8 cellular contexts compared by ENCODE assay signal in the genomic region with DNA sequence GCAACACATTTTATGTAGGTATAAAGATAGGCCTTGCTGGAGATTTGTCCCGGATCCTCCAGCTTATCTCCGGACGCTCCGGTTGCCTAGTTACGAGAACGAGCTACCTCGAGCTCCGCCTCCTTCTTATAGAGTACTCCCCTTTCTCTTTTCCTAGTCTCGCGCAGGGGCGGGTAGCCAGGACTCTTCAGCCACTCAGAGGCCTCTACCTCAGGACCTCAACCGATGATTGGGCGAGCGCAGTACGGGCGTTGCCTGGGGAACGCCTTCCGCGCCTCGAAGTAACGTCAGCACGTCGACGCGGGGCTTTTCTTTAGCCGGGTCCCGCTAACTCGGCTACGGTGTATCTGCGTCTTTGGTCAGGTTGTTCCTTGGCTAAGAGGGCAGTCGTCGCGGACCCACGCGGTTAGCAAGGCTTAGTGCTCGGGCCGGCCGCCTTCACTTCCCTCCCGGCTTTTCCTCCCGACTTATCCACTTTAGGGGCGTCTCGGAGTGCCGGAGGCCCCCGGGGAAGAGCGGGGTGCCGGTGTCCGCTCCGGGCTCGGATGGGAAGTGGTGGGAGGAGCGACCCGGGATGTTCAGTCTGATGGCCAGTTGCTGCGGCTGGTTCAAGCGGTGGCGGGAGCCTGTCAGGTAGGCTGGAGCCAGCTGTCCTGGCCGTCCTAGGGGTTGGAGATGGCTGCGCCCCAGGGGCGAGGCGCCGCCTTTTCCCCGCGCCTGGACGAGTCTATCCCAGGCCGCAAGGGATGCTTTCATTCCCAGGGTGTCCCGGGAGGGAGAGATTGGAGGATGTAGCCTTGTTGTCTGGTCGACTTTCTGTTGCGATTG. TPM values are rescaled to one million over a fixed set of nuclear protein-coding genes. Genes with fewer than 3 reads are reported as not detected.
DNase-seq lines count a peak whose midpoint lies in the region; ATAC-seq and TF ChIP-seq lines count a peak whose summit lies in the region.

Gene ARL13B, plus strand, starts transcription at position 306 of the 828 bp plus-strand sequence. Its CDS starts 269 bp downstream, at position 575.

- WGBS in right cardiac atrium, result under 1% methylated on average over 66 of the region's 66 CpGs

- H3K4me1 Mint-ChIP-seq in T-helper 2 cell treated with Interferon-gamma antibody and Interleukin-4, amounts not matched to agents 5 μg/mL and 100 μg/mL, for 36 hours (ENCODE audit: low read depth), result peaks cover 18% of the 10 kb centered on the region

- H3K4me1 ChIP-seq in ascending aorta (peaks cover 0 to 9% of the 10 kb centered on the region in 2 donors), right cardiac atrium (ENCODE audit: control insufficient read depth, insufficient read depth, low read length) (no peaks in the 10 kb centered on the region), vagina (peaks cover 11% of the 10 kb centered on the region)

- ATAC-seq in GM18499 (IDR thresholded peaks at IDR 0.05; ENCODE audit: insufficient read depth, unreplicated experiment) (peak; percentile 100), HG02943 (IDR thresholded peaks at IDR 0.05; ENCODE audit: low read depth, unreplicated experiment) (peak; percentile 100), right cardiac atrium (peak; percentile 100)

- H3K9me3 Mint-ChIP-seq in T-helper 2 cell treated with Interferon-gamma antibody and Interleukin-4, amounts not matched to agents 5 μg/mL and 100 μg/mL, for 36 hours, result no peaks in the 10 kb centered on the region

- H3K36me3 ChIP-seq in ascending aorta, result no peaks in the 10 kb centered on the region
- H3K36me3 ChIP-seq in vagina, result no peaks in the 10 kb centered on the region

- no peaks in the 10 kb centered on the region for H3K36me3 Mint-ChIP-seq in T-helper 2 cell treated with Interferon-gamma antibody and Interleukin-4, amounts not matched to agents 5 μg/mL and 100 μg/mL, for 36 hours (ENCODE audit: low read depth)

- no peaks in the 10 kb centered on the region for H3K27me3 ChIP-seq in ascending aorta
- no peaks in the 10 kb centered on the region for H3K27me3 ChIP-seq in right cardiac atrium (ENCODE audit: control insufficient read depth, insufficient read depth)
- no peaks in the 10 kb centered on the region for H3K27me3 ChIP-seq in vagina

- H3K27me3 Mint-ChIP-seq in T-helper 2 cell treated with Interferon-gamma antibody and Interleukin-4, amounts not matched to agents 5 μg/mL and 100 μg/mL, for 36 hours (ENCODE audit: low read depth), result peaks cover 7% of the 10 kb centered on the region

- H3K4me3 Mint-ChIP-seq in T-helper 2 cell treated with Interferon-gamma antibody and Interleukin-4, amounts not matched to agents 5 μg/mL and 100 μg/mL, for 36 hours, result peak within 1 kb of the TSS; percentile 87

- peak within 1 kb of the TSS; percentile 65 to 92 for H3K4me3 ChIP-seq in ascending aorta
- peak within 1 kb of the TSS; percentile 79 for H3K4me3 ChIP-seq in right cardiac atrium (ENCODE audit: low read length)
- peak within 1 kb of the TSS; percentile 65 to 72 for H3K4me3 ChIP-seq in vagina

- TF ChIP-seq CTCF in ascending aorta (IDR thresholded peaks at IDR 0.05) (no peak), vagina (IDR thresholded peaks at IDR 0.05) (no peak)

- peak within 1 kb of the TSS; percentile 56 for H3K27ac Mint-ChIP-seq in T-helper 2 cell treated with Interferon-gamma antibody and Interleukin-4, amounts not matched to agents 5 μg/mL and 100 μg/mL, for 36 hours

- H3K9me3 ChIP-seq in ascending aorta (no peaks in the 10 kb centered on the region), right cardiac atrium (ENCODE audit: control insufficient read depth, low read length) (no peaks in the 10 kb centered on the region), vagina (no peaks in the 10 kb centered on the region)

- DNase-seq in NCI-H187 treated with DMSO at 0.1 percent for 48 hours (lab: John Stamatoyannopoulos, UW), result peak; percentile 91
- DNase-seq in T-helper 2 cell treated with Interferon-gamma antibody and Interleukin-4, amounts not matched to agents 5 μg/mL and 100 μg/mL, for 36 hours (ENCODE audit: low spot score), result peak; percentile 94
- DNase-seq in ascending aorta (ENCODE audit: low spot score in 2 of 2), result peak; percentile 96 to 99
- DNase-seq in right cardiac atrium, result peak; percentile 99
- DNase-seq in pulmonary artery endothelial cell (ENCODE audit: low read depth, low spot score), result peak; percentile 96
- DNase-seq in vagina (ENCODE audit: extremely low spot score in 2 of 2), result peak; percentile 97 to 99

- intact Hi-C loops in ascending aorta (cut with DNase I) (loop anchor here (1.0 kb wide), 1 partner anchor 82 kb away; the partner anchor contains the start of gene DHFR2), right cardiac atrium (cut with DNase I) (loop anchor here in 1 of 4 donors (10.0 kb wide), 1 partner anchor 65 kb away; no protein-coding TSS in a partner anchor), vagina (cut with DNase I) (no loop called here)

- H3K27ac ChIP-seq in ascending aorta (peak within 1 kb of the TSS; percentile 91 to 93), right cardiac atrium (ENCODE audit: low read length) (peak within 1 kb of the TSS; percentile 95), vagina (peak within 1 kb of the TSS; percentile 79)

- TF ChIP-seq POLR2A in vagina (IDR thresholded peaks at IDR 0.05), result peak in 1 of 2 donors; percentile 75

RNA-seq across cellular contexts. Expression of gene ARL13B, which starts in this region (rescaled TPM):
- 4.5 TPM for total RNA-seq in ascending aorta
- total RNA-seq in right cardiac atrium, result 10 to 100 TPM in 1 of 4 donors, 1 to 10 TPM in 3; 5.9 to 10.1 (median 7.6) TPM
- polyA plus RNA-seq in right cardiac atrium, result 3.4 TPM
- 8.8 and 13.7 TPM in 2 replicates for total RNA-seq in pulmonary artery endothelial cell
- 13.5 TPM for total RNA-seq in vagina

Comparison
In these comparisons a context has a peak if more than half of its experiments do, and no peak if none do; other contexts are left out.
1. Peak in every context shown above with its lines: DNase-seq, ATAC-seq, H3K4me3 ChIP-seq and H3K27ac ChIP-seq.